ENCODE assay signal across 8 cellular contexts in the genomic region with DNA sequence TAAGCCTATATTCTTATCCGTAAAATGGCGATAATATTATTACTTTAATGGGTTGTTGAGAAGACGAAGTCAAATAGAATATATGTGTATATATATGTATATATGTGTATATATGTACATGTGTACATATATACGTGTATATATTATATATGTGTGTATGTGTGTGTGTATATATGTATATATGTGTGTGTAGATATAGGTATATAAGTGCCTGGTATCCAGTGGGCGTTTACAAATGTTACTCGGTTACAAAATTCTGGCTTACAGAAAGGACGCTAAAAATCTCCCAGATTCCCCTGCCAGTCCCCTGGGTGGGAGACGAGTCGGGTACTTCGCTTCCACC. TPM values are rescaled to one million over a fixed set of nuclear protein-coding genes. Genes with fewer than 3 reads are reported as not detected.
DNase-seq lines count a peak whose midpoint lies in the region; ATAC-seq and TF ChIP-seq lines count a peak whose summit lies in the region.

No MANE protein-coding gene starts in this region.

- H3K36me3 ChIP-seq in Karpas-422 (ENCODE audit: insufficient read depth, low read length) (peaks cover 17% of the 10 kb centered on the region), endocrine pancreas (ENCODE audit: control insufficient read depth, insufficient read depth, low read length) (no peaks in the 10 kb centered on the region), parathyroid adenoma (ENCODE audit: control insufficient read depth, insufficient read depth, low read length) (no peaks in the 10 kb centered on the region)

- peak overlapping the region; percentile 79 for H3K4me2 ChIP-seq in Karpas-422 (ENCODE audit: low read depth, low read length, poor library complexity, severe bottlenecking)
- H3K4me2 ChIP-seq in parathyroid adenoma (ENCODE audit: low read length) = peak overlapping the region; percentile 68

- H3K9ac ChIP-seq in Karpas-422 (ENCODE audit: low read length) = peak overlapping the region; percentile 99
- H3K9ac ChIP-seq in endocrine pancreas (ENCODE audit: control insufficient read depth, insufficient read depth, low read length) = peak overlapping the region; percentile 36
- no peak overlapping the region for H3K9ac ChIP-seq in parathyroid adenoma

- H3K27ac ChIP-seq in Karpas-422 (ENCODE audit: low read length) (no peak overlapping the region), parathyroid adenoma (peak overlapping the region; percentile 72)

- peaks cover 46% of the 10 kb centered on the region for H3K79me2 ChIP-seq in Karpas-422 (ENCODE audit: low read length)
- H3K79me2 ChIP-seq in parathyroid adenoma = peaks cover 9% of the 10 kb centered on the region

- H3K9me3 ChIP-seq in Karpas-422 (ENCODE audit: low read length) (no peaks in the 10 kb centered on the region), endocrine pancreas (ENCODE audit: control insufficient read depth, low read length) (no peaks in the 10 kb centered on the region), parathyroid adenoma (ENCODE audit: control insufficient read depth, low read length) (no peaks in the 10 kb centered on the region)

- H3K27me3 ChIP-seq in Karpas-422 (ENCODE audit: low read length) = no peaks in the 10 kb centered on the region
- H3K27me3 ChIP-seq in endocrine pancreas (ENCODE audit: control insufficient read depth, insufficient read depth, low read length) = peaks cover 2% of the 10 kb centered on the region
- no peaks in the 10 kb centered on the region for H3K27me3 ChIP-seq in parathyroid adenoma (ENCODE audit: control insufficient read depth, insufficient read depth, low read length)

- no peaks in the 10 kb centered on the region for H3K9me2 ChIP-seq in Karpas-422 (replicated peaks; ENCODE audit: insufficient read depth, low read length)

- no peak for TF ChIP-seq CTCF in parathyroid adenoma (IDR thresholded peaks at IDR 0.05)

- H2AFZ ChIP-seq in Karpas-422 (ENCODE audit: low read length) (peak overlapping the region; percentile 92), parathyroid adenoma (peak overlapping the region; percentile 85)

- DNase-seq in Karpas-422 (no peak), retina (no peak), HuH-7 (ENCODE audit: low spot score) (no peak)

- H4K20me1 ChIP-seq in Karpas-422 (ENCODE audit: insufficient read depth, low read depth, low read length) = peaks cover 4% of the 10 kb centered on the region; the same call in 1 of the 2 replicates

- ATAC-seq in GM19438 (IDR thresholded peaks at IDR 0.05; ENCODE audit: low read depth, unreplicated experiment) (peak; percentile 17), HG02798 (IDR thresholded peaks at IDR 0.05; ENCODE audit: poor library complexity, unreplicated experiment) (no peak), HG03442 (IDR thresholded peaks at IDR 0.05; ENCODE audit: unreplicated experiment) (no peak)

- H3K4me1 ChIP-seq in Karpas-422 (ENCODE audit: low read length) = peaks cover 34% of the 10 kb centered on the region
- H3K4me1 ChIP-seq in endocrine pancreas (ENCODE audit: control insufficient read depth, insufficient read depth, low read length) = peaks cover 6% of the 10 kb centered on the region
- no peaks in the 10 kb centered on the region for H3K4me1 ChIP-seq in parathyroid adenoma

- peak overlapping the region; percentile 100 for H3K4me3 ChIP-seq in Karpas-422 (ENCODE audit: low read length)
- peak overlapping the region; percentile 31 for H3K4me3 ChIP-seq in endocrine pancreas (ENCODE audit: control insufficient read depth, insufficient read depth, low read length)
- H3K4me3 ChIP-seq in parathyroid adenoma (ENCODE audit: low read depth, low read length) = peak overlapping the region; percentile 94

RNA-seq across cellular contexts. Expression of gene MTX2, which starts 0.3 kb away (rescaled TPM):
- 64.8 and 106 TPM in 2 replicates for total RNA-seq in Karpas-422 (2014; rRNA removed; shearing (Covaris generic); ENCODE audit: low replicate concordance)

Comparison
In these comparisons a context has a peak if more than half of its experiments do, and no peak if none do; other contexts are left out.
1. H3K4me3 ChIP-seq: peak in every context shown above with its lines; median percentile 100 in Karpas-422; 94 in parathyroid adenoma; 31 in endocrine pancreas.